25 cellular contexts compared by ENCODE assay signal in genomic region chr4:1952046-1952700, GRCh38. TPM values are rescaled to one million over a fixed set of nuclear protein-coding genes. Genes with fewer than 3 reads are reported as not detected.
A peak's percentile ranks its signal among the peaks of the same experiment; 100 is the strongest.
DNase-seq lines count a peak whose midpoint lies in the region; ATAC-seq, FAIRE-seq and TF ChIP-seq lines count a peak whose summit lies in the region.
"Had no signal": no experiment of that assay in that cellular context is flagged by ENCODE, and none has a peak within 500 bp of the region (broad histone marks: within the 10 kb centered on the region; RNA-seq: fewer than 3 reads in every experiment).

No MANE protein-coding gene starts in this region.

- no peak for ATAC-seq in GM12878
- peak in 3 of 4 donors; percentile 13 to 24 (median 23) for ATAC-seq in pancreas
- no peak for ATAC-seq in GM18505 (IDR thresholded peaks at IDR 0.05; ENCODE audit: unreplicated experiment)

- H3K9ac ChIP-seq in GM12878 (ENCODE audit: control insufficient read depth, insufficient read depth, low read length) = no peak overlapping the region
- H3K9ac ChIP-seq: GM23248 had no signal

- peak; percentile 38 for TF ChIP-seq POLR2A in GM12878 (IDR thresholded peaks at IDR 0.05; ENCODE audit: low read depth, low read length)
- no peak for TF ChIP-seq POLR2A in GM18505 (IDR thresholded peaks at IDR 0.05; ENCODE audit: borderline replicate concordance, extremely low read depth, insufficient read depth, insufficient read length)

- H2AFZ ChIP-seq in GM12878 (ENCODE audit: control insufficient read depth, low read depth, low read length) = no peak overlapping the region
- H2AFZ ChIP-seq: GM23248 had no signal

- no peaks in the 10 kb centered on the region for H3K4me1 ChIP-seq in GM12878 (ENCODE audit: control insufficient read depth, insufficient read depth, low read length)
- peaks cover 0 to 8% (median 6%) of the 10 kb centered on the region in 3 donors for H3K4me1 ChIP-seq in pancreas

- no peak overlapping the region for H3K4me2 ChIP-seq in GM12878 (ENCODE audit: control insufficient read depth, insufficient read depth)

- no peaks in the 10 kb centered on the region for H3K9me3 Mint-ChIP-seq in chondrocyte (ENCODE audit: low read depth)
- H3K9me3 Mint-ChIP-seq: CD8-positive, alpha-beta memory T cell had no signal

- no peaks in the 10 kb centered on the region for H3K79me2 ChIP-seq in GM12878 (ENCODE audit: control insufficient read depth, insufficient read depth, low read length)

- RAD21 ChIA-PET in GM12878 (lab: Charles Lee; ENCODE audit: unreplicated experiment) = no interaction called here

- peaks cover 22 to 30% of the 10 kb centered on the region in 2 experiments for H3K36me3 ChIP-seq in GM12878 (ENCODE audit: control insufficient read depth in 2 of 2, insufficient read depth in 2 of 2, low read length in 1 of 2)
- peaks cover 0 to 16% (median 0%) of the 10 kb centered on the region in 3 donors for H3K36me3 ChIP-seq in pancreas

- no peak overlapping the region for H3K27ac Mint-ChIP-seq in chondrocyte (ENCODE audit: unreplicated experiment)
- H3K27ac Mint-ChIP-seq: B cell; CD8-positive, alpha-beta memory T cell had no signal

- no peak overlapping the region for H3K4me3 ChIP-seq in GM12878
- H3K4me3 ChIP-seq in pancreas = no peak overlapping the region
- H3K4me3 ChIP-seq: GM23248 had no signal

- no TSS peak for BruUV-seq in GM12878 (replicated peaks; lab: Mats Ljungman, UMichigan)

- peak overlapping the region; percentile 4; the same call in 1 of the 2 replicates for H3K27ac ChIP-seq in RWPE1
- no peak overlapping the region for H3K27ac ChIP-seq in GM12878 (ENCODE audit: control insufficient read depth, insufficient read depth)
- no peak overlapping the region for H3K27ac ChIP-seq in pancreas
- H3K27ac ChIP-seq: C4-2B, GM23248 had no signal

- H3K4me3 Mint-ChIP-seq in chondrocyte (ENCODE audit: unreplicated experiment) = no peak overlapping the region
- H3K4me3 Mint-ChIP-seq: B cell; CD8-positive, alpha-beta memory T cell had no signal

- H3K27me3 ChIP-seq in GM12878 (replicated peaks in 1 of 2; ENCODE audit: control insufficient read depth in 2 of 2, insufficient read depth in 2 of 2, low read length in 1 of 2) (no peaks in the 10 kb centered on the region), pancreas (no peaks in the 10 kb centered on the region)

- TF ChIP-seq CTCF in RWPE1 (conservative IDR thresholded peaks at IDR 0.05; ENCODE audit: low read depth) = no peak
- no peak for TF ChIP-seq CTCF in GM12878 (IDR thresholded peaks at IDR 0.05 in 2 of 3, conservative IDR thresholded peaks at IDR 0.05 in 1 of 3; ENCODE audit: control insufficient read depth in 2 of 3, extremely low read depth in 1 of 3, insufficient read depth in 1 of 3, low read depth in 3 of 3, low read length in 3 of 3)
- TF ChIP-seq CTCF in chondrocyte (IDR thresholded peaks at IDR 0.05) = no peak
- no peak for TF ChIP-seq CTCF in pancreas (IDR thresholded peaks at IDR 0.05)

- TF ChIP-seq RAD21 in GM12878 (IDR thresholded peaks at IDR 0.05; ENCODE audit: insufficient read depth, low read depth, low read length) = no peak

- no peak for TF ChIP-seq EP300 in GM12878 (IDR thresholded peaks at IDR 0.05; ENCODE audit: borderline replicate concordance in 1 of 2, control insufficient read depth in 1 of 2, low read depth in 2 of 2, low read length in 2 of 2)

- POLR2A ChIA-PET in RWPE1 (lab: Yijun Ruan, JAX; ENCODE audit: low non-redundant PET) (no interaction called here), GM12878 (lab: Charles Lee) (interaction anchor here (0.6 kb wide), 1 partner anchor 48 kb away, joined by 4 read pairs; no protein-coding TSS in a partner anchor)

- intact Hi-C loops in GM12878 (cut with micrococcal nuclease; ENCODE audit: unreplicated experiment) (no loop called here), pancreas (cut with DNase I) (no loop called here)

- DNase-seq in RWPE1 (ENCODE audit: low spot score) = no peak
- no peak for DNase-seq in GM12878 (ENCODE audit: low read depth, low spot score)
- peak; percentile 87 for DNase-seq in chondrocyte (ENCODE audit: low spot score)
- DNase-seq in pancreas = no peak
- DNase-seq in activated naive CD4-positive, alpha-beta T cell treated with Interleukin-2 at 50 U/mL for 16 hours = no peak
- no peak for DNase-seq in activated CD4-positive, CD25-positive, alpha-beta regulatory T cell (lab: John Stamatoyannopoulos, UW)
- DNase-seq: CD8-positive, alpha-beta memory T cell; DMS 273 treated with DMSO at 0.1 percent for 48 hours; DMS79; GM23248; H7; KG1; MM.1S; NCI-H1417; NCI-H1694; NCI-H2081; NCI-H2227 treated with DMSO at 0.1 percent for 48 hours; NCI-H526 treated with DMSO at 0.1 percent for 48 hours; RPMI8226; SHP77 treated with DMSO at 0.1 percent for 48 hours had no signal

- FAIRE-seq in GM12878 (lab: Jason Lieb, UNC) = no peak
- no peak for FAIRE-seq in pancreas (lab: Jason Lieb, UNC)
- FAIRE-seq: GM18507, HTR-8/SVneo had no signal

- H3K36me3 Mint-ChIP-seq in chondrocyte (ENCODE audit: low read depth) = peaks cover 12% of the 10 kb centered on the region

- CTCF ChIA-PET in RWPE1 (lab: Yijun Ruan, JAX) (no interaction called here), GM12878 (lab: Yijun Ruan, JAX) (no interaction called here)

- in situ Hi-C loops in GM12878 (cut with MboI) = no loop called here

- no peaks in the 10 kb centered on the region for H3K4me1 Mint-ChIP-seq in chondrocyte (ENCODE audit: low read depth)
- H3K4me1 Mint-ChIP-seq: B cell; CD8-positive, alpha-beta memory T cell had no signal

- H4K20me1 ChIP-seq in GM12878 (ENCODE audit: control insufficient read depth, insufficient read depth) = no peaks in the 10 kb centered on the region

- H3K9me3 ChIP-seq in GM12878 (replicated peaks; ENCODE audit: control insufficient read depth, insufficient read depth, low read length) = no peaks in the 10 kb centered on the region
- no peaks in the 10 kb centered on the region for H3K9me3 ChIP-seq in pancreas

- 98% methylated on average over 20 of the region's 20 CpGs for WGBS in GM12878 (ENCODE audit: insufficient coverage, insufficient replicate concordance, low lambda C conversion rate, missing lambda C conversion rate)
- WGBS in pancreas, 2 donors = 91 to 93% methylated on average over 20 of the region's 20 CpGs

- H3K27me3 Mint-ChIP-seq in chondrocyte (ENCODE audit: low read depth) = no peaks in the 10 kb centered on the region
- H3K27me3 Mint-ChIP-seq: B cell; CD8-positive, alpha-beta memory T cell had no signal

- SMC1A ChIA-PET in GM12878 (lab: Charles Lee; ENCODE audit: uncharacterized antibody, unreplicated experiment) = no interaction called here

TF ChIP-seq in GM12878, 131 proteins besides CTCF, POLR2A, EP300 and RAD21:
- no peak for TF ChIP-seq SREBF1 (IDR thresholded peaks at IDR 0.05; ENCODE audit: low read length)
- TF ChIP-seq ZBTB4 (CRISPR knock-in tag; IDR thresholded peaks at IDR 0.05) = no peak
- TF ChIP-seq CREB1 (IDR thresholded peaks at IDR 0.05; ENCODE audit: low read depth) = no peak
- no peak for TF ChIP-seq CEBPB (IDR thresholded peaks at IDR 0.05; ENCODE audit: borderline replicate concordance in 1 of 2, low read depth in 2 of 2, low read length in 2 of 2)
TF ChIP-seq in GM12878: peak in this region for 0.

RNA-seq across cellular contexts. Expression of gene NELFA, which starts 56.6 kb away (rescaled TPM):
- total RNA-seq in GM12878 (2013; cell fraction: nucleolus; rRNA removed) = 57.2 and 62.2 TPM in 2 replicates
- total RNA-seq in GM12878 (2014; rRNA removed) (17.7 and 21.6 TPM in 2 replicates), GM12878 (2014; rRNA removed; fragmentation: Illumina TruSeq; extraction: Trizol) (7.2 and 8.1 TPM in 2 replicates), GM12878 (2021) (33.8 and 35.2 TPM in 2 replicates), chondrocyte (23.5 to 25.6 TPM (median 24.0 TPM) in 3 replicates), pancreas (10 to 100 TPM; 13.6 to 21.6 (median 16.7) TPM)
- polyA plus RNA-seq in GM12878 (2011; ENCODE audit: low read depth) = 7.8 TPM
- polyA plus RNA-seq in GM12878 (2011; rRNA removed) (7.8 and 14.4 TPM in 2 replicates), GM12878 (2014; fragmentation: Illumina TruSeq; extraction: Trizol) (2.6 and 6.5 TPM in 2 replicates), GM12878 (2014; fragmentation: Nextera tagmentation; extraction: Ambion mirVana) (1 to 10 TPM in 1 of 2 experiments, under 1 TPM in 1; 0.39 to 2.2 TPM), GM12878 (2014; rRNA removed) (18.9 and 24.9 TPM in 2 replicates), GM12878 (2016; fragmentation: Nextera tagmentation; extraction: Ambion mirVana) (10 to 100 TPM; 37.3 to 38.6 TPM), pancreas (10 to 100 TPM; 28.4 to 30.9 TPM)
- polyA plus RNA-seq in GM12878 (2011; cell fraction: cytosol; rRNA removed) = 16.4 and 22.8 TPM in 2 replicates
- 61.3 and 74.5 TPM in 2 replicates for polyA plus RNA-seq in GM12878 (2011; cell fraction: nucleus; rRNA removed)
- 28.2 and 30.0 TPM in 2 replicates for polyA plus RNA-seq in GM12878 (2012)
- 7.6 and 15.5 TPM in 2 replicates for polyA minus RNA-seq in GM12878 (2011; rRNA and poly(A)+ RNA removed)
- polyA minus RNA-seq in GM12878 (2011; cell fraction: cytosol; rRNA and poly(A)+ RNA removed) = 11.8 and 13.4 TPM in 2 replicates
- polyA minus RNA-seq in GM12878 (2011; cell fraction: nucleus; rRNA and poly(A)+ RNA removed) = 17.9 and 37.1 TPM in 2 replicates

Comparison
In these comparisons a context has a peak if more than half of its experiments do, and no peak if none do; other contexts are left out.
1. ATAC-seq: peak in pancreas (3 of 4); none in GM12878 (single experiment) and GM18505 (single experiment).